Comparison of ENCODE assay signal across 29 cellular contexts in genomic region chr16:86384980-86385379, GRCh38.
"Had no signal": no experiment of that assay in that cellular context is flagged by ENCODE, and none has a peak within 500 bp of the region (broad histone marks: within the 10 kb centered on the region; RNA-seq: fewer than 3 reads in every experiment).

No MANE protein-coding gene starts in this region.

- H3K36me3 ChIP-seq: colonic mucosa, esophagus muscularis mucosa, left ventricle myocardium inferior, lower lobe of right lung, neural progenitor cell, sigmoid colon, tibial artery, upper lobe of left lung had no signal

- H3K4me1 ChIP-seq: colonic mucosa, neural progenitor cell, psoas muscle, testis, tibial artery had no signal

- H3K27ac Mint-ChIP-seq: dendritic cell treated with granulocyte-macrophage colony-stimulating factor and Interleukin-4, amounts not matched to agents 40 ng/mL and 50 ng/mL, for 4 days; immature natural killer cell; naive thymus-derived CD4-positive, alpha-beta T cell; nephron; neural progenitor cell; stimulated activated memory B cell treated with anti-CD40 and anti-IgM and Interleukin-4, amounts not matched to agents 10 μg/mL and 1 μg/mL and 100 μg/mL, for 72 hours had no signal

- H3K9ac ChIP-seq: neural progenitor cell had no signal

- H2AFZ ChIP-seq: neural progenitor cell had no signal

- H3K4me1 Mint-ChIP-seq: immature natural killer cell; stimulated activated memory B cell treated with anti-CD40 and anti-IgM and Interleukin-4, amounts not matched to agents 10 μg/mL and 1 μg/mL and 100 μg/mL, for 72 hours had no signal

- H3K36me3 Mint-ChIP-seq: immature natural killer cell; naive thymus-derived CD4-positive, alpha-beta T cell; neural progenitor cell; stimulated activated memory B cell treated with anti-CD40 and anti-IgM and Interleukin-4, amounts not matched to agents 10 μg/mL and 1 μg/mL and 100 μg/mL, for 72 hours had no signal

- H3K4me2 ChIP-seq: neural progenitor cell had no signal

- H3K27ac ChIP-seq: neural progenitor cell, psoas muscle, testis, tibial artery had no signal

- H3K27me3 ChIP-seq: colonic mucosa, esophagus muscularis mucosa, neural progenitor cell, sigmoid colon, testis, upper lobe of left lung had no signal

- H3K4me3 ChIP-seq: colonic mucosa, esophagus muscularis mucosa, left ventricle myocardium inferior, lower lobe of right lung, neural progenitor cell, psoas muscle, sigmoid colon, testis, tibial artery, upper lobe of left lung had no signal

- ATAC-seq: left colon; lower lobe of right lung; naive thymus-derived CD4-positive, alpha-beta T cell; psoas muscle; stimulated activated memory B cell treated with anti-CD40 and anti-IgM and Interleukin-4, amounts not matched to agents 10 μg/mL and 1 μg/mL and 100 μg/mL, for 72 hours; stimulated activated naive CD8-positive, alpha-beta T cell treated with anti-CD3 and anti-CD28 coated beads, Interleukin-15, Interleukin-2, amounts not matched to agents 100 U/mL and 50 U/mL, for 24 hours had no signal

- FAIRE-seq: endothelial cell of umbilical vein, frontal cortex, urothelium cell line had no signal

- H3K4me3 Mint-ChIP-seq: dendritic cell treated with granulocyte-macrophage colony-stimulating factor and Interleukin-4, amounts not matched to agents 40 ng/mL and 50 ng/mL, for 4 days; immature natural killer cell; naive thymus-derived CD4-positive, alpha-beta T cell; nephron; neural progenitor cell; stimulated activated memory B cell treated with anti-CD40 and anti-IgM and Interleukin-4, amounts not matched to agents 10 μg/mL and 1 μg/mL and 100 μg/mL, for 72 hours had no signal

- DNase-seq: colonic mucosa; effector CD8-positive, alpha-beta T cell; hypothalamus; immature natural killer cell; islet precursor cell; kidney glomerular epithelial cell; left colon; left ventricle myocardium inferior; lower lobe of right lung; midbrain; naive thymus-derived CD4-positive, alpha-beta T cell; nucleus accumbens; psoas muscle; right cardiac atrium; stimulated activated CD4-positive, alpha-beta T cell treated with anti-CD3 and anti-CD28 coated beads, Interleukin-4, amount 100 ng/mL, for 4 hours; stimulated activated naive CD8-positive, alpha-beta T cell treated with anti-CD3 and anti-CD28 coated beads, Interleukin-15, Interleukin-2, amounts not matched to agents 100 U/mL and 50 U/mL, for 24 hours; substantia nigra; testis; tibial artery had no signal

- H3K9me3 ChIP-seq: colonic mucosa, esophagus muscularis mucosa, lower lobe of right lung, psoas muscle, sigmoid colon, testis, tibial artery, upper lobe of left lung had no signal

- H3K9me3 Mint-ChIP-seq: dendritic cell treated with granulocyte-macrophage colony-stimulating factor and Interleukin-4, amounts not matched to agents 40 ng/mL and 50 ng/mL, for 4 days; immature natural killer cell; neural progenitor cell; stimulated activated memory B cell treated with anti-CD40 and anti-IgM and Interleukin-4, amounts not matched to agents 10 μg/mL and 1 μg/mL and 100 μg/mL, for 72 hours had no signal
